Comparison of ENCODE assay signal across 2 cellular contexts in the genomic region with DNA sequence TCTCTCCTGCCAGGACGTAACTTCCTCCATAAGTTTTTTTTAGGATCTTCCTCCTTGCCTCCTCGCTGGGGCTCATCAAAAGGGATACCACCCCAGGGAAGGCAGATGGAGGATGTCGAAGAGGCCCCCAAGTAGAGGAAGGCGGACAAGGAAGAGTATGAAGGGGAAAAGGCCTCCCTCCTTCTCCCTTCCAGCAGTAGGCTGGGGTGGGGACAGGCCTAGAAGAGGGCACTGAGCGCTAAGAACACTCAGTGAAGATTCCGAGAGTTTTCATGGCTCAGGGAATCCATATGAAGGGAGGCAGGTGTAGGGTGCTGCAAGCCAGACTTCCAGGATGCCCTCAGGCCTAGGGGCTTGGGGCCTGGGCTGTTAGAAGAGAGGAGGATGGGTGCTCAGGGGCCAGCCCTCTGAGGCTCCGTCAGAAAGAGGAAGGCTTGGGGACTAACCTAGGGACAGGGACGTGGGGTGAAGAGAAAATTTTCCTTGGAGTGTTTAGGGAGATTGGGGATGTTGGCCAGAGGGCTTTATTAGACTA.
TF ChIP-seq lines count a peak whose summit lies in the region.

No MANE protein-coding gene starts in this region.

TF ChIP-seq in HepG2, 621 proteins besides CTCF, POLR2A, EP300 and RAD21:
- TF ChIP-seq, protein P1, sequence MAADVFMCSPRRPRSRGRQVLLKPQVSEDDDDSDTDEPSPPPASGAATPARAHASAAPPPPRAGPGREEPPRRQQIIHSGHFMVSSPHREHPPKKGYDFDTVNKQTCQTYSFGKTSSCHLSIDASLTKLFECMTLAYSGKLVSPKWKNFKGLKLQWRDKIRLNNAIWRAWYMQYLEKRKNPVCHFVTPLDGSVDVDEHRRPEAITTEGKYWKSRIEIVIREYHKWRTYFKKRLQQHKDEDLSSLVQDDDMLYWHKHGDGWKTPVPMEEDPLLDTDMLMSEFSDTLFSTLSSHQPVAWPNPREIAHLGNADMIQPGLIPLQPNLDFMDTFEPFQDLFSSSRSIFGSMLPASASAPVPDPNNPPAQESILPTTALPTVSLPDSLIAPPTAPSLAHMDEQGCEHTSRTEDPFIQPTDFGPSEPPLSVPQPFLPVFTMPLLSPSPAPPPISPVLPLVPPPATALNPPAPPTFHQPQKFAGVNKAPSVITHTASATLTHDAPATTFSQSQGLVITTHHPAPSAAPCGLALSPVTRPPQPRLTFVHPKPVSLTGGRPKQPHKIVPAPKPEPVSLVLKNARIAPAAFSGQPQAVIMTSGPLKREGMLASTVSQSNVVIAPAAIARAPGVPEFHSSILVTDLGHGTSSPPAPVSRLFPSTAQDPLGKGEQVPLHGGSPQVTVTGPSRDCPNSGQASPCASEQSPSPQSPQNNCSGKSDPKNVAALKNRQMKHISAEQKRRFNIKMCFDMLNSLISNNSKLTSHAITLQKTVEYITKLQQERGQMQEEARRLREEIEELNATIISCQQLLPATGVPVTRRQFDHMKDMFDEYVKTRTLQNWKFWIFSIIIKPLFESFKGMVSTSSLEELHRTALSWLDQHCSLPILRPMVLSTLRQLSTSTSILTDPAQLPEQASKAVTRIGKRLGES (CRISPR knock-in tag; IDR thresholded peaks at IDR 0.05; ENCODE audit: borderline replicate concordance), result no peak
- TF ChIP-seq FOXA1 (IDR thresholded peaks at IDR 0.05), result no peak
- no peak for TF ChIP-seq FOXA1 (CRISPR knock-in tag; IDR thresholded peaks at IDR 0.05)
- TF ChIP-seq, protein P2, sequence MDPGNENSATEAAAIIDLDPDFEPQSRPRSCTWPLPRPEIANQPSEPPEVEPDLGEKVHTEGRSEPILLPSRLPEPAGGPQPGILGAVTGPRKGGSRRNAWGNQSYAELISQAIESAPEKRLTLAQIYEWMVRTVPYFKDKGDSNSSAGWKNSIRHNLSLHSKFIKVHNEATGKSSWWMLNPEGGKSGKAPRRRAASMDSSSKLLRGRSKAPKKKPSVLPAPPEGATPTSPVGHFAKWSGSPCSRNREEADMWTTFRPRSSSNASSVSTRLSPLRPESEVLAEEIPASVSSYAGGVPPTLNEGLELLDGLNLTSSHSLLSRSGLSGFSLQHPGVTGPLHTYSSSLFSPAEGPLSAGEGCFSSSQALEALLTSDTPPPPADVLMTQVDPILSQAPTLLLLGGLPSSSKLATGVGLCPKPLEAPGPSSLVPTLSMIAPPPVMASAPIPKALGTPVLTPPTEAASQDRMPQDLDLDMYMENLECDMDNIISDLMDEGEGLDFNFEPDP (CRISPR knock-in tag; conservative IDR thresholded peaks at IDR 0.05), result 0 out of 2 replicates have a peak, but pooled peaks have one; percentile 44

TF ChIP-seq in SK-N-SH treated with all-trans-retinoic acid at 6 μM for 48 hours, 23 proteins besides CTCF, POLR2A, EP300 and RAD21:
- TF ChIP-seq CSDC2 (CRISPR knock-in tag; IDR thresholded peaks at IDR 0.05), result no peak
- no peak for TF ChIP-seq ZC3H10 (CRISPR knock-in tag; IDR thresholded peaks at IDR 0.05)
- no peak for TF ChIP-seq PPARA (CRISPR knock-in tag; IDR thresholded peaks at IDR 0.05; ENCODE audit: borderline replicate concordance)
- TF ChIP-seq, protein P3, sequence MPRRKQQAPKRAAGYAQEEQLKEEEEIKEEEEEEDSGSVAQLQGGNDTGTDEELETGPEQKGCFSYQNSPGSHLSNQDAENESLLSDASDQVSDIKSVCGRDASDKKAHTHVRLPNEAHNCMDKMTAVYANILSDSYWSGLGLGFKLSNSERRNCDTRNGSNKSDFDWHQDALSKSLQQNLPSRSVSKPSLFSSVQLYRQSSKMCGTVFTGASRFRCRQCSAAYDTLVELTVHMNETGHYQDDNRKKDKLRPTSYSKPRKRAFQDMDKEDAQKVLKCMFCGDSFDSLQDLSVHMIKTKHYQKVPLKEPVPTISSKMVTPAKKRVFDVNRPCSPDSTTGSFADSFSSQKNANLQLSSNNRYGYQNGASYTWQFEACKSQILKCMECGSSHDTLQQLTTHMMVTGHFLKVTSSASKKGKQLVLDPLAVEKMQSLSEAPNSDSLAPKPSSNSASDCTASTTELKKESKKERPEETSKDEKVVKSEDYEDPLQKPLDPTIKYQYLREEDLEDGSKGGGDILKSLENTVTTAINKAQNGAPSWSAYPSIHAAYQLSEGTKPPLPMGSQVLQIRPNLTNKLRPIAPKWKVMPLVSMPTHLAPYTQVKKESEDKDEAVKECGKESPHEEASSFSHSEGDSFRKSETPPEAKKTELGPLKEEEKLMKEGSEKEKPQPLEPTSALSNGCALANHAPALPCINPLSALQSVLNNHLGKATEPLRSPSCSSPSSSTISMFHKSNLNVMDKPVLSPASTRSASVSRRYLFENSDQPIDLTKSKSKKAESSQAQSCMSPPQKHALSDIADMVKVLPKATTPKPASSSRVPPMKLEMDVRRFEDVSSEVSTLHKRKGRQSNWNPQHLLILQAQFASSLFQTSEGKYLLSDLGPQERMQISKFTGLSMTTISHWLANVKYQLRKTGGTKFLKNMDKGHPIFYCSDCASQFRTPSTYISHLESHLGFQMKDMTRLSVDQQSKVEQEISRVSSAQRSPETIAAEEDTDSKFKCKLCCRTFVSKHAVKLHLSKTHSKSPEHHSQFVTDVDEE (CRISPR knock-in tag; IDR thresholded peaks at IDR 0.05), result no peak
- TF ChIP-seq, protein P4, sequence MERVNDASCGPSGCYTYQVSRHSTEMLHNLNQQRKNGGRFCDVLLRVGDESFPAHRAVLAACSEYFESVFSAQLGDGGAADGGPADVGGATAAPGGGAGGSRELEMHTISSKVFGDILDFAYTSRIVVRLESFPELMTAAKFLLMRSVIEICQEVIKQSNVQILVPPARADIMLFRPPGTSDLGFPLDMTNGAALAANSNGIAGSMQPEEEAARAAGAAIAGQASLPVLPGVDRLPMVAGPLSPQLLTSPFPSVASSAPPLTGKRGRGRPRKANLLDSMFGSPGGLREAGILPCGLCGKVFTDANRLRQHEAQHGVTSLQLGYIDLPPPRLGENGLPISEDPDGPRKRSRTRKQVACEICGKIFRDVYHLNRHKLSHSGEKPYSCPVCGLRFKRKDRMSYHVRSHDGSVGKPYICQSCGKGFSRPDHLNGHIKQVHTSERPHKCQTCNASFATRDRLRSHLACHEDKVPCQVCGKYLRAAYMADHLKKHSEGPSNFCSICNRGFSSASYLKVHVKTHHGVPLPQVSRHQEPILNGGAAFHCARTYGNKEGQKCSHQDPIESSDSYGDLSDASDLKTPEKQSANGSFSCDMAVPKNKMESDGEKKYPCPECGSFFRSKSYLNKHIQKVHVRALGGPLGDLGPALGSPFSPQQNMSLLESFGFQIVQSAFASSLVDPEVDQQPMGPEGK (CRISPR knock-in tag; IDR thresholded peaks at IDR 0.05; ENCODE audit: borderline replicate concordance), result no peak
- TF ChIP-seq BACH2 (CRISPR knock-in tag; IDR thresholded peaks at IDR 0.05; ENCODE audit: borderline replicate concordance), result no peak
- TF ChIP-seq ARNTL (CRISPR knock-in tag; IDR thresholded peaks at IDR 0.05; ENCODE audit: borderline replicate concordance, low read depth), result no peak
- TF ChIP-seq SNAI2 (CRISPR knock-in tag; IDR thresholded peaks at IDR 0.05), result no peak
- TF ChIP-seq TOX (CRISPR knock-in tag; IDR thresholded peaks at IDR 0.05; ENCODE audit: borderline replicate concordance), result no peak
- TF ChIP-seq, protein P5, sequence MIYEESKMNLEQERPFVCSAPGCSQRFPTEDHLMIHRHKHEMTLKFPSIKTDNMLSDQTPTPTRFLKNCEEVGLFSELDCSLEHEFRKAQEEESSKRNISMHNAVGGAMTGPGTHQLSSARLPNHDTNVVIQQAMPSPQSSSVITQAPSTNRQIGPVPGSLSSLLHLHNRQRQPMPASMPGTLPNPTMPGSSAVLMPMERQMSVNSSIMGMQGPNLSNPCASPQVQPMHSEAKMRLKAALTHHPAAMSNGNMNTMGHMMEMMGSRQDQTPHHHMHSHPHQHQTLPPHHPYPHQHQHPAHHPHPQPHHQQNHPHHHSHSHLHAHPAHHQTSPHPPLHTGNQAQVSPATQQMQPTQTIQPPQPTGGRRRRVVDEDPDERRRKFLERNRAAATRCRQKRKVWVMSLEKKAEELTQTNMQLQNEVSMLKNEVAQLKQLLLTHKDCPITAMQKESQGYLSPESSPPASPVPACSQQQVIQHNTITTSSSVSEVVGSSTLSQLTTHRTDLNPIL (CRISPR knock-in tag; IDR thresholded peaks at IDR 0.05; ENCODE audit: low read depth), result no peak
- TF ChIP-seq, protein P6, sequence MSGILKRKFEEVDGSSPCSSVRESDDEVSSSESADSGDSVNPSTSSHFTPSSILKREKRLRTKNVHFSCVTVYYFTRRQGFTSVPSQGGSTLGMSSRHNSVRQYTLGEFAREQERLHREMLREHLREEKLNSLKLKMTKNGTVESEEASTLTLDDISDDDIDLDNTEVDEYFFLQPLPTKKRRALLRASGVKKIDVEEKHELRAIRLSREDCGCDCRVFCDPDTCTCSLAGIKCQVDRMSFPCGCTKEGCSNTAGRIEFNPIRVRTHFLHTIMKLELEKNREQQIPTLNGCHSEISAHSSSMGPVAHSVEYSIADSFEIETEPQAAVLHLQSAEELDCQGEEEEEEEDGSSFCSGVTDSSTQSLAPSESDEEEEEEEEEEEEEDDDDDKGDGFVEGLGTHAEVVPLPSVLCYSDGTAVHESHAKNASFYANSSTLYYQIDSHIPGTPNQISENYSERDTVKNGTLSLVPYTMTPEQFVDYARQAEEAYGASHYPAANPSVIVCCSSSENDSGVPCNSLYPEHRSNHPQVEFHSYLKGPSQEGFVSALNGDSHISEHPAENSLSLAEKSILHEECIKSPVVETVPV (CRISPR knock-in tag; IDR thresholded peaks at IDR 0.05), result no peak
